In the genomic region with DNA sequence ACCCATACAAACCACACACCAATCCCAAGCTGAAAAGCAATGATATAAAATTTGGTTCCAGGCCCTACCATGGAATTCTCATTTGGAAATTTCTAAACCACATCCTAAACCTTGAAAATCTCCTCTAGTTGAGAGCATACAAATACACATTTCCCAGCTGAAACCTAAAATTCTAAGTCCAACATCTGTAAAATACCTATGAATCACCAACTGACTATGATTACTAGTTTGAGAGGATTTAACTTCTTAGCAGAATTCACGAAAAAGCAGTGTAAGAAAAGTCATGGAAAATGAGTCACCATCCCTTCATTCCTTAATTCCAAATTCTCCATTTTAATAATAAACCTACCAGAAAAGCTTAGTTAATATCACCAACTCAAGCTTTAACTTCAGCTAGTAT, we compare ENCODE assay signal across 11 cellular contexts. TPM values are rescaled to one million over a fixed set of nuclear protein-coding genes. Genes with fewer than 3 reads are reported as not detected.
DNase-seq lines count a peak whose midpoint lies in the region; ATAC-seq and TF ChIP-seq lines count a peak whose summit lies in the region.
"Had no signal": no experiment of that assay in that cellular context is flagged by ENCODE, and none has a peak within 500 bp of the region (broad histone marks: within the 10 kb centered on the region; RNA-seq: fewer than 3 reads in every experiment).

No MANE protein-coding gene starts in this region.

- H3K79me2 ChIP-seq in mammary epithelial cell (ENCODE audit: insufficient read depth, low read length), result peaks cover 93% of the 10 kb centered on the region

- WGBS in mammary epithelial cell (ENCODE audit: low coverage, missing lambda C conversion rate), result 75% methylated on average over 1 of the region's 1 CpG

- no peaks in the 10 kb centered on the region for H4K20me1 ChIP-seq in mammary epithelial cell (ENCODE audit: insufficient read depth, low read length)

- TF ChIP-seq CTCF in CD4-positive, alpha-beta T cell (IDR thresholded peaks at IDR 0.05), result no peak
- no peak for TF ChIP-seq CTCF in mammary epithelial cell (conservative IDR thresholded peaks at IDR 0.05 in 1 of 2, IDR thresholded peaks at IDR 0.05 in 1 of 2; ENCODE audit: extremely low read depth in 1 of 2, insufficient read depth in 1 of 2, low read depth in 1 of 2, low read length in 2 of 2)

- intact Hi-C loops in CD4-positive, alpha-beta T cell (cut with DNase I, micrococcal nuclease), result loop anchor here in 1 of 2 experiments (5.0 kb wide), 1 partner anchor 34 kb away; no protein-coding TSS in a partner anchor
- intact Hi-C loops in mammary epithelial cell (cut with micrococcal nuclease), result no loop called here
- intact Hi-C loops in cardiac septum (cut with DNase I), result no loop called here

- no peak overlapping the region for H3K9ac ChIP-seq in mammary epithelial cell (ENCODE audit: insufficient read depth, low read length)

- H2AFZ ChIP-seq in mammary epithelial cell (ENCODE audit: low read depth, low read length), result no peak overlapping the region

- peak overlapping the region; percentile 1 for H3K27ac ChIP-seq in CD4-positive, alpha-beta T cell (ENCODE audit: low read depth, low read length)
- no peak overlapping the region for H3K27ac ChIP-seq in mammary epithelial cell (ENCODE audit: insufficient read depth, low read depth, low read length)
- H3K27ac ChIP-seq: esophagus muscularis mucosa had no signal

- POLR2A ChIA-PET in CD4-positive, alpha-beta T cell (lab: Charles Lee), result interaction anchor here (1.3 to 5.7 kb wide), 4 partner anchors 8 to 81 kb away, joined by 4 to 70 read pairs (median 14); a partner anchor contains a TSS

- TSS peak; percentile 7 for BruUV-seq in mammary epithelial cell (replicated peaks; lab: Mats Ljungman, UMichigan)

- in situ Hi-C loops in mammary epithelial cell (cut with MboI; ENCODE audit: low sequenced_read_pairs in 2 of 2), result no loop called here

- peaks cover 6% of the 10 kb centered on the region for H3K4me1 ChIP-seq in mammary epithelial cell (ENCODE audit: insufficient read depth, low read length)

- H3K4me3 ChIP-seq in mammary epithelial cell (replicated peaks in 1 of 3; ENCODE audit: insufficient read depth in 1 of 3, low read depth in 2 of 3, low read length in 3 of 3), result no peak overlapping the region
- H3K4me3 ChIP-seq: esophagus muscularis mucosa had no signal

- peaks cover 41% of the 10 kb centered on the region for H3K36me3 Mint-ChIP-seq in CD4-positive, alpha-beta T cell (ENCODE audit: low read depth)
- peaks cover 7% of the 10 kb centered on the region for H3K36me3 Mint-ChIP-seq in natural killer cell treated with Interleukin-12 subunit alpha and Interleukin-12 subunit beta and Interleukin-15 and Interleukin-18, amount 100 ng/mL, for 72 hours

- H3K27me3 ChIP-seq in CD4-positive, alpha-beta T cell (ENCODE audit: control insufficient read depth, insufficient read depth, low read length), result no peaks in the 10 kb centered on the region
- no peaks in the 10 kb centered on the region for H3K27me3 ChIP-seq in mammary epithelial cell (ENCODE audit: insufficient read depth, low read length)
- H3K27me3 ChIP-seq: esophagus muscularis mucosa had no signal

- dilution Hi-C loops in mammary epithelial cell (cut with HindIII; ENCODE audit: low sequenced_read_pairs), result no loop called here

- H3K4me3 Mint-ChIP-seq in CD4-positive, alpha-beta T cell, result no peak overlapping the region
- H3K4me3 Mint-ChIP-seq in natural killer cell treated with Interleukin-12 subunit alpha and Interleukin-12 subunit beta and Interleukin-15 and Interleukin-18, amount 100 ng/mL, for 72 hours, result no peak overlapping the region
- H3K4me3 Mint-ChIP-seq: brain; stimulated activated effector memory CD8-positive, alpha-beta T cell treated with anti-CD3 and anti-CD28 coated beads, Interleukin-12 subunit alpha, Interleukin-12 subunit beta, amount 100 ng/mL, for 72 hours had no signal

- H3K27me3 Mint-ChIP-seq in CD4-positive, alpha-beta T cell, result no peaks in the 10 kb centered on the region
- H3K27me3 Mint-ChIP-seq in natural killer cell treated with Interleukin-12 subunit alpha and Interleukin-12 subunit beta and Interleukin-15 and Interleukin-18, amount 100 ng/mL, for 72 hours, result no peaks in the 10 kb centered on the region
- H3K27me3 Mint-ChIP-seq: brain had no signal

- no peak for ATAC-seq in CD4-positive, alpha-beta T cell (ENCODE audit: poor library complexity)
- ATAC-seq in natural killer cell treated with Interleukin-12 subunit alpha and Interleukin-12 subunit beta and Interleukin-15 and Interleukin-18, amount 100 ng/mL, for 72 hours, result no peak
- ATAC-seq in HG03039 (IDR thresholded peaks at IDR 0.05; ENCODE audit: unreplicated experiment), result no peak
- ATAC-seq: stimulated activated effector memory CD8-positive, alpha-beta T cell treated with anti-CD3 and anti-CD28 coated beads, Interleukin-12 subunit alpha, Interleukin-12 subunit beta, amount 100 ng/mL, for 72 hours had no signal

- no peaks in the 10 kb centered on the region for H3K36me3 ChIP-seq in mammary epithelial cell (ENCODE audit: insufficient read depth, low read length)

- H3K4me2 ChIP-seq in mammary epithelial cell (ENCODE audit: insufficient read depth, low read depth, low read length), result no peak overlapping the region

- peak overlapping the region; percentile 91 for H3K27ac Mint-ChIP-seq in CD4-positive, alpha-beta T cell
- peak overlapping the region; percentile 73 to 81 for H3K27ac Mint-ChIP-seq in natural killer cell treated with Interleukin-12 subunit alpha and Interleukin-12 subunit beta and Interleukin-15 and Interleukin-18, amount 100 ng/mL, for 72 hours

- peaks cover 71% of the 10 kb centered on the region for H3K4me1 Mint-ChIP-seq in CD4-positive, alpha-beta T cell (ENCODE audit: low read depth)
- peaks cover 43 to 63% of the 10 kb centered on the region in 2 donors for H3K4me1 Mint-ChIP-seq in natural killer cell treated with Interleukin-12 subunit alpha and Interleukin-12 subunit beta and Interleukin-15 and Interleukin-18, amount 100 ng/mL, for 72 hours (ENCODE audit: low read depth in 2 of 2)

- CTCF ChIA-PET in CD4-positive, alpha-beta T cell (lab: Charles Lee), result interaction anchor here (1.0 to 2.5 kb wide), 3 partner anchors 13 to 81 kb away, joined by 3 to 11 read pairs (median 3); a partner anchor contains a TSS
- CTCF ChIA-PET in mammary epithelial cell (lab: Charles Lee; ENCODE audit: low non-redundant PET), result no interaction called here

- H3K9me3 Mint-ChIP-seq in CD4-positive, alpha-beta T cell, result no peaks in the 10 kb centered on the region
- H3K9me3 Mint-ChIP-seq in natural killer cell treated with Interleukin-12 subunit alpha and Interleukin-12 subunit beta and Interleukin-15 and Interleukin-18, amount 100 ng/mL, for 72 hours, result no peaks in the 10 kb centered on the region
- H3K9me3 Mint-ChIP-seq: brain; stimulated activated effector memory CD8-positive, alpha-beta T cell treated with anti-CD3 and anti-CD28 coated beads, Interleukin-12 subunit alpha, Interleukin-12 subunit beta, amount 100 ng/mL, for 72 hours had no signal

- H3K9me3 ChIP-seq in CD4-positive, alpha-beta T cell (ENCODE audit: control insufficient read depth, low read length), result no peaks in the 10 kb centered on the region
- H3K9me3 ChIP-seq in mammary epithelial cell (replicated peaks; ENCODE audit: insufficient read depth, low read length), result no peaks in the 10 kb centered on the region
- H3K9me3 ChIP-seq: esophagus muscularis mucosa had no signal

- DNase-seq in CD4-positive, alpha-beta T cell, result no peak
- DNase-seq in HS-27A (ENCODE audit: low read depth) (peak; percentile 75), mammary epithelial cell (peak; percentile 2), NAMALWA (ENCODE audit: low spot score) (no peak), cardiac septum (ENCODE audit: low spot score) (no peak)
- DNase-seq in natural killer cell treated with Interleukin-12 subunit alpha and Interleukin-12 subunit beta and Interleukin-15 and Interleukin-18, amount 100 ng/mL, for 72 hours (ENCODE audit: low spot score), result no peak
- DNase-seq: NCI-H1694 had no signal

RNA-seq across cellular contexts. Expression of a gene that starts 15.4 kb away (rescaled TPM):
- total RNA-seq in CD4-positive, alpha-beta T cell, result 10 to 100 TPM; 60.8 to 62.9 TPM
- total RNA-seq in mammary epithelial cell (10 to 100 TPM; 26.7 to 44.4 TPM), cardiac septum (40.2 TPM)
- polyA plus RNA-seq in mammary epithelial cell, result 22.9 TPM
- 29.4 TPM for polyA minus RNA-seq in mammary epithelial cell
- 10 to 100 TPM; 49.2 to 61.1 TPM for total RNA-seq in natural killer cell treated with Interleukin-12 subunit alpha and Interleukin-12 subunit beta and Interleukin-15 and Interleukin-18, amount 100 ng/mL, for 72 hours

Comparison
In these comparisons a context has a peak if more than half of its experiments do, and no peak if none do; other contexts are left out.
1. DNase-seq: peak in HS-27A (single experiment) and mammary epithelial cell (single experiment); none in CD4-positive, alpha-beta T cell (0 of 10), natural killer cell treated with Interleukin-12 subunit alpha and Interleukin-12 subunit beta and Interleukin-15 and Interleukin-18, amount 100 ng/mL, for 72 hours (single experiment), NAMALWA (single experiment) and cardiac septum (single experiment).